Comparison of ENCODE assay signal across 9 cellular contexts in genomic region chr15:62110000-62110851, GRCh38. TPM values are rescaled to one million over a fixed set of nuclear protein-coding genes. Genes with fewer than 3 reads are reported as not detected.
DNase-seq lines count a peak whose midpoint lies in the region; TF ChIP-seq lines count a peak whose summit lies in the region.
"Had no signal": no experiment of that assay in that cellular context is flagged by ENCODE, and none has a peak within 500 bp of the region (broad histone marks: within the 10 kb centered on the region; RNA-seq: fewer than 3 reads in every experiment).

No MANE protein-coding gene starts in this region.

- no peaks in the 10 kb centered on the region for H3K79me2 ChIP-seq in mammary epithelial cell (ENCODE audit: insufficient read depth, low read length)

- in situ Hi-C loops in mammary epithelial cell (cut with MboI; ENCODE audit: low sequenced_read_pairs in 2 of 2) = no loop called here

- H3K27me3 Mint-ChIP-seq in nephron (ENCODE audit: low read depth) = no peaks in the 10 kb centered on the region

- no TSS peak for BruUV-seq in mammary epithelial cell (replicated peaks; lab: Mats Ljungman, UMichigan)

- no peaks in the 10 kb centered on the region for H3K36me3 ChIP-seq in mammary epithelial cell (ENCODE audit: insufficient read depth, low read length)

- peaks cover 24% of the 10 kb centered on the region for H3K4me1 Mint-ChIP-seq in nephron

- CTCF ChIA-PET in mammary epithelial cell (lab: Charles Lee; ENCODE audit: low non-redundant PET) = no interaction called here

- H3K27ac ChIP-seq in mammary epithelial cell (ENCODE audit: insufficient read depth, low read depth, low read length) = peak overlapping the region; percentile 11

- H3K4me1 ChIP-seq in mammary epithelial cell (ENCODE audit: insufficient read depth, low read length) = peaks cover 39% of the 10 kb centered on the region

- TF ChIP-seq CTCF in mammary epithelial cell (conservative IDR thresholded peaks at IDR 0.05 in 1 of 2, IDR thresholded peaks at IDR 0.05 in 1 of 2; ENCODE audit: extremely low read depth in 1 of 2, insufficient read depth in 1 of 2, low read depth in 1 of 2, low read length in 2 of 2) (no peak), nephron (IDR thresholded peaks at IDR 0.05; ENCODE audit: unreplicated experiment in 3 of 3) (no peak), GM20000 (IDR thresholded peaks at IDR 0.05; ENCODE audit: extremely low read depth, missing control alignments) (no peak)

- H3K4me3 Mint-ChIP-seq in nephron = no peak overlapping the region

- peak; percentile 95 for DNase-seq in COR-L47 (lab: John Stamatoyannopoulos, UW)
- peak; percentile 90 for DNase-seq in NCI-H2081 treated with DMSO at 0.1 percent for 48 hours (lab: John Stamatoyannopoulos, UW)
- DNase-seq in mammary epithelial cell = peak; percentile 77
- DNase-seq in GM20000 (ENCODE audit: low spot score) = no peak
- DNase-seq in NAMALWA (ENCODE audit: low spot score) = no peak
- DNase-seq in stimulated activated naive CD4-positive, alpha-beta T cell treated with Interleukin-2 at 50 U/mL for 16 hours (lab: John Stamatoyannopoulos, UW) = no peak
- DNase-seq in NCI-H526 treated with DMSO at 0.1 percent for 48 hours (lab: John Stamatoyannopoulos, UW) = no peak
- DNase-seq: activated CD8-positive, alpha-beta memory T cell treated with anti-CD3 and anti-CD28 coated beads, Interleukin-2, amount 50 U/mL, for 48 hours had no signal

- H3K9me3 Mint-ChIP-seq in nephron = no peaks in the 10 kb centered on the region

- H2AFZ ChIP-seq in mammary epithelial cell (ENCODE audit: low read depth, low read length) = no peak overlapping the region

- H3K9me3 ChIP-seq in mammary epithelial cell (replicated peaks; ENCODE audit: insufficient read depth, low read length) = no peaks in the 10 kb centered on the region

- no peaks in the 10 kb centered on the region for H4K20me1 ChIP-seq in mammary epithelial cell (ENCODE audit: insufficient read depth, low read length)

- no peaks in the 10 kb centered on the region for H3K27me3 ChIP-seq in mammary epithelial cell (ENCODE audit: insufficient read depth, low read length)

- peak overlapping the region; percentile 31 for H3K4me2 ChIP-seq in mammary epithelial cell (ENCODE audit: insufficient read depth, low read depth, low read length)

- no peaks in the 10 kb centered on the region for H3K36me3 Mint-ChIP-seq in nephron (ENCODE audit: low read depth)

- H3K27ac Mint-ChIP-seq in nephron = peak overlapping the region; percentile 62 to 74 (median 62)

- H3K9ac ChIP-seq in mammary epithelial cell (ENCODE audit: insufficient read depth, low read length) = no peak overlapping the region

- 31% methylated on average over 5 of the region's 6 CpGs for WGBS in mammary epithelial cell (ENCODE audit: low coverage, missing lambda C conversion rate)

- intact Hi-C loops in mammary epithelial cell (cut with micrococcal nuclease) = no loop called here

- H3K4me3 ChIP-seq in mammary epithelial cell (replicated peaks in 1 of 3; ENCODE audit: insufficient read depth in 1 of 3, low read depth in 2 of 3, low read length in 3 of 3) = no peak overlapping the region

- dilution Hi-C loops in mammary epithelial cell (cut with HindIII; ENCODE audit: low sequenced_read_pairs) = no loop called here

RNA-seq across cellular contexts. Expression of gene C2CD4A, which starts 43.4 kb away (rescaled TPM):
- not detected for total RNA-seq in mammary epithelial cell
- polyA plus RNA-seq in mammary epithelial cell = not detected
- not detected for polyA minus RNA-seq in mammary epithelial cell

RNA-seq across cellular contexts. Expression of gene VPS13C, which starts 50.0 kb away (rescaled TPM):
- total RNA-seq in mammary epithelial cell = 10 to 100 TPM; 43.3 to 79.9 TPM
- polyA plus RNA-seq in mammary epithelial cell = 6.2 TPM
- polyA minus RNA-seq in mammary epithelial cell = 20.7 TPM

RNA-seq across cellular contexts. Expression of gene C2CD4B, which starts 54.9 kb away (rescaled TPM):
- total RNA-seq in mammary epithelial cell = not detected
- polyA plus RNA-seq in mammary epithelial cell = not detected
- polyA minus RNA-seq in mammary epithelial cell = not detected

Comparison
In these comparisons a context has a peak if more than half of its experiments do, and no peak if none do; other contexts are left out.
1. DNase-seq: peak in COR-L47 (single experiment), NCI-H2081 treated with DMSO at 0.1 percent for 48 hours (single experiment) and mammary epithelial cell (single experiment); none in GM20000 (single experiment), NAMALWA (single experiment), stimulated activated naive CD4-positive, alpha-beta T cell treated with Interleukin-2 at 50 U/mL for 16 hours (single experiment) and NCI-H526 treated with DMSO at 0.1 percent for 48 hours (single experiment).